In the genomic region with DNA sequence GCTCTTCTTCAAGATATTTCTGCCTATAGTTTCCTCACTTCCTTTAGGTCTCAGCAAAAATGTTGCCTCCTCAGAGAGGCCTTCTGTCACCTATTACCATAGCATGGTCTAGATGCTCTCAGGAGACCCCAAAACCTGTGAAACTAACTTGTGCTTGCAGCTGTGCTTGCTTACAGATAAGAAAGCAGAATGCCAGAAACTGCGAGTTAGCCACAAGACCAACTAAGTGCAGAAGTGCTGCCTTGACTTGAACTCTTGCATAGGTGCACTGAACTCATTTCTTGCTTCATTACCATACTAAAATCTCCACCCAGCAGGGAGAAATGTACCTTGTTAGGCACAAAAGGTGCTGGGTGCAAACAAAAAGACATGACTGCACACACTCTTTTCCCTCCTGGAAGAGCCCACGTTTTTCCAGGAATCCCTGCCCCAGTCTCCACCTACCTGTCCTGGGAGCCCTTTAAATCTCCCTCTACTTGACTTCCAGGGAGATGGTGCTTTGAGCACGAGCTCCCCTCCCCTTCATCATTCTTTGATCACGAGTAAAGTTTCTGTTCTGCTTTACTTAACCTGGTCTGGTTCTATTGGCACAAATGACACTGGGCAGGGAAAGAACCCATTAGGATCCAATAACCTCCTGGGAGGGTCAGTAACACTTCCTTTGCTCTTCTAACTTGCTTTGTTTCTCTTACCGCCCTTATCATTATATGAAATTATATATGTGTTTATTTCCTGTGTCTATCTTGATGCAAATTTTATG, we compare ENCODE assay signal across 1 cellular context.
TF ChIP-seq lines count a peak whose summit lies in the region.

No MANE protein-coding gene starts in this region.

TF ChIP-seq in SK-N-SH, 30 proteins besides CTCF, POLR2A, EP300 and RAD21 (continued from another document):
- no peak for TF ChIP-seq TCF12 (IDR thresholded peaks at IDR 0.05)
- TF ChIP-seq JUND (IDR thresholded peaks at IDR 0.05): no peak
- TF ChIP-seq RCOR1 (IDR thresholded peaks at IDR 0.05; ENCODE audit: low read length): no peak
- TF ChIP-seq IRF3 (IDR thresholded peaks at IDR 0.05; ENCODE audit: low read depth, low read length): no peak
- no peak for TF ChIP-seq MAX (IDR thresholded peaks at IDR 0.05; ENCODE audit: low read depth)
- TF ChIP-seq RFX5 (IDR thresholded peaks at IDR 0.05; ENCODE audit: low read length): no peak
